Comparison of ENCODE assay signal across 10 cellular contexts in genomic region chr1:233172201-233172600, GRCh38.
DNase-seq lines count a peak whose midpoint lies in the region; ATAC-seq, FAIRE-seq and TF ChIP-seq lines count a peak whose summit lies in the region.
"Had no signal": no experiment of that assay in that cellular context is flagged by ENCODE, and none has a peak within 500 bp of the region (broad histone marks: within the 10 kb centered on the region; RNA-seq: fewer than 3 reads in every experiment).

No MANE protein-coding gene starts in this region.

- no peak for DNase-seq in D721Med (ENCODE audit: insufficient read length, low spot score)
- DNase-seq in Kasumi-1 (lab: John Stamatoyannopoulos, UW): peak; percentile 76 to 81
- DNase-seq in left colon: no peak
- DNase-seq in activated T-cell treated with anti-CD3 and anti-CD28 coated beads, Interleukin-2, amount 50 U/mL, for 48 hours: no peak
- no peak for DNase-seq in caudate nucleus (lab: John Stamatoyannopoulos, UW)
- DNase-seq: activated naive CD4-positive, alpha-beta T cell treated with anti-CD3 and anti-CD28 coated beads, Interleukin-2, amount 50 U/mL, for 16 hours; immature natural killer cell had no signal

- TF ChIP-seq CTCF in D721Med (IDR thresholded peaks at IDR 0.05; ENCODE audit: insufficient read depth, missing control alignments) (peak; percentile 26), VCaP (conservative IDR thresholded peaks at IDR 0.05) (peak; percentile 65)

- H3K27ac ChIP-seq in VCaP: no peak overlapping the region
- no peak overlapping the region for H3K27ac ChIP-seq in caudate nucleus (ENCODE audit: low read depth, low read length)

- intact Hi-C loops in left colon (cut with DNase I, micrococcal nuclease): no loop called here

- ATAC-seq in left colon (peak; percentile 74), GM19023 (IDR thresholded peaks at IDR 0.05; ENCODE audit: unreplicated experiment) (no peak), HG03097 (IDR thresholded peaks at IDR 0.05; ENCODE audit: low FRiP score, unreplicated experiment) (no peak)

- peak; percentile 82 for FAIRE-seq in D721Med (lab: Jason Lieb, UNC)

Comparison
In these comparisons a context has a peak if more than half of its experiments do, and no peak if none do; other contexts are left out.
1. DNase-seq: peak in Kasumi-1 (2 of 2); none in D721Med (single experiment), left colon (0 of 2), activated T-cell treated with anti-CD3 and anti-CD28 coated beads, Interleukin-2, amount 50 U/mL, for 48 hours (0 of 2) and caudate nucleus (0 of 61).